Comparison of ENCODE assay signal across 9 cellular contexts in genomic region chr2:29309090-29310054, GRCh38.
DNase-seq lines count a peak whose midpoint lies in the region; ATAC-seq and TF ChIP-seq lines count a peak whose summit lies in the region.
"Had no signal": no experiment of that assay in that cellular context is flagged by ENCODE, and none has a peak within 500 bp of the region (broad histone marks: within the 10 kb centered on the region; RNA-seq: fewer than 3 reads in every experiment).

No MANE protein-coding gene starts in this region.

- no peak overlapping the region for H2AFZ ChIP-seq in OCI-LY7 (ENCODE audit: low read length)

- POLR2A ChIA-PET in OCI-LY7 (lab: Charles Lee): interaction anchor here (0.6 kb wide), 1 partner anchor 61 kb away, joined by 4 read pairs; no protein-coding TSS in a partner anchor

- H3K9me3 ChIP-seq in OCI-LY7 (ENCODE audit: low read length) (no peaks in the 10 kb centered on the region), left ventricle myocardium inferior (replicated peaks) (no peaks in the 10 kb centered on the region)
- H3K9me3 ChIP-seq: neutrophil had no signal

- ATAC-seq in HG02571 (IDR thresholded peaks at IDR 0.05; ENCODE audit: unreplicated experiment): no peak

- H4K20me1 ChIP-seq in OCI-LY7 (ENCODE audit: insufficient read depth, low read length): no peaks in the 10 kb centered on the region

- DNase-seq in AML-193 (lab: John Stamatoyannopoulos, UW) (peak; percentile 15 to 45), GM13977 (ENCODE audit: low spot score) (peak; percentile 63), HL-60 (ENCODE audit: low read depth in 1 of 2, low spot score in 1 of 2) (peak; percentile 8 to 58), OCI-LY7 (ENCODE audit: low spot score) (peak; percentile 67), amniotic epithelial cell (ENCODE audit: low read depth) (peak; percentile 62), left ventricle myocardium inferior (no peak), retina (peak; percentile 61)

- H3K4me2 ChIP-seq in OCI-LY7 (ENCODE audit: low read length): no peak overlapping the region

- no peaks in the 10 kb centered on the region for H3K9me2 ChIP-seq in OCI-LY7 (ENCODE audit: insufficient read depth, low read length)

- CTCF ChIA-PET in OCI-LY7 (lab: Charles Lee; ENCODE audit: unreplicated experiment): interaction anchor here (0.6 to 1.1 kb wide), 3 partner anchors 10 to 511 kb away, joined by 3 read pairs; no protein-coding TSS in a partner anchor

- peak; percentile 87 for TF ChIP-seq CTCF in GM13977 (IDR thresholded peaks at IDR 0.05; ENCODE audit: extremely low read depth, insufficient read depth, missing control alignments)
- peak; percentile 92 for TF ChIP-seq CTCF in HL-60 (IDR thresholded peaks at IDR 0.05; ENCODE audit: insufficient read depth, low read length)
- TF ChIP-seq CTCF in OCI-LY7 (conservative IDR thresholded peaks at IDR 0.05; ENCODE audit: low read length): peak; percentile 87
- TF ChIP-seq CTCF in left ventricle myocardium inferior (IDR thresholded peaks at IDR 0.05; ENCODE audit: borderline replicate concordance): peak; percentile 69

- no peak overlapping the region for H3K27ac ChIP-seq in HL-60 (replicated peaks)
- H3K27ac ChIP-seq in OCI-LY7 (ENCODE audit: low read depth, low read length, poor library complexity, severe bottlenecking): no peak overlapping the region
- no peak overlapping the region for H3K27ac ChIP-seq in left ventricle myocardium inferior (replicated peaks)
- H3K27ac ChIP-seq: neutrophil had no signal

- H3K4me3 ChIP-seq in HL-60 (replicated peaks; ENCODE audit: insufficient read depth, low read length) (no peak overlapping the region), OCI-LY7 (ENCODE audit: low read depth, low read length, poor library complexity, severe bottlenecking) (no peak overlapping the region), left ventricle myocardium inferior (no peak overlapping the region)

- H3K4me1 ChIP-seq in OCI-LY7 (ENCODE audit: insufficient read depth, low read length, poor library complexity, severe bottlenecking) (no peaks in the 10 kb centered on the region), left ventricle myocardium inferior (no peaks in the 10 kb centered on the region)

- in situ Hi-C loops in GM13977 (cut with MboI; ENCODE audit: low pct_unique_long_range_greater_than_20kb, low sequenced_read_pairs, unreplicated experiment): loop anchor here (25.0 kb wide), 1 partner anchor 528 kb away; no protein-coding TSS in a partner anchor

- peaks cover 8% of the 10 kb centered on the region for H3K27me3 ChIP-seq in HL-60 (ENCODE audit: insufficient read depth, poor library complexity, severe bottlenecking)
- peaks cover 62% of the 10 kb centered on the region for H3K27me3 ChIP-seq in left ventricle myocardium inferior (ENCODE audit: low read depth)

- H3K36me3 ChIP-seq in OCI-LY7 (ENCODE audit: insufficient read depth, low read length) (no peaks in the 10 kb centered on the region), left ventricle myocardium inferior (no peaks in the 10 kb centered on the region)
- H3K36me3 ChIP-seq: neutrophil had no signal

- no peaks in the 10 kb centered on the region for H3K79me2 ChIP-seq in OCI-LY7 (ENCODE audit: insufficient read depth, low read depth, low read length)

- BruUV-seq in OCI-LY7 (replicated peaks; lab: Mats Ljungman, UMichigan): no TSS peak

- intact Hi-C loops in OCI-LY7 (cut with micrococcal nuclease; ENCODE audit: unreplicated experiment) (no loop called here), left ventricle myocardium inferior (cut with micrococcal nuclease) (no loop called here)
